Comparison of ENCODE assay signal across 2 cellular contexts in the genomic region with DNA sequence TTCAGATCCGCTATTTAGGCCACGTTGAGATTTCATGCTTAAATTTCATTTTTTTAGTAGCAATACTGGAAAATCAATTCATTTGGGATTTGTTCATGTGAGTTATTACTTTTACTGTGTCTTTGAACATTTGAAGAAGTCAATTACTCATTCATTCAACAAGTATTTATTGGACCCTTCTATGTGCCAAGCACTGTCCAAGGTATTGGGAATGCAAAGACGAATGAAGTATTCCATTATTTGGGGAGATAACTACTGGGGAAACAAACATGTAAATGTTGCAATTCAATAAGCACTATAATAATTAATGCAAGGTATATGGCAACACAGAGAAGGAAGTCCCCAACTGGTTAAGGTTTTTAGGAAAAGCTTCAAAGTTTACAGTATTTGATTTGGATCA.
TF ChIP-seq lines count a peak whose summit lies in the region.

No MANE protein-coding gene starts in this region.

TF ChIP-seq in A549, 52 proteins besides CTCF, POLR2A, EP300 and RAD21:
- TF ChIP-seq, protein P1, sequence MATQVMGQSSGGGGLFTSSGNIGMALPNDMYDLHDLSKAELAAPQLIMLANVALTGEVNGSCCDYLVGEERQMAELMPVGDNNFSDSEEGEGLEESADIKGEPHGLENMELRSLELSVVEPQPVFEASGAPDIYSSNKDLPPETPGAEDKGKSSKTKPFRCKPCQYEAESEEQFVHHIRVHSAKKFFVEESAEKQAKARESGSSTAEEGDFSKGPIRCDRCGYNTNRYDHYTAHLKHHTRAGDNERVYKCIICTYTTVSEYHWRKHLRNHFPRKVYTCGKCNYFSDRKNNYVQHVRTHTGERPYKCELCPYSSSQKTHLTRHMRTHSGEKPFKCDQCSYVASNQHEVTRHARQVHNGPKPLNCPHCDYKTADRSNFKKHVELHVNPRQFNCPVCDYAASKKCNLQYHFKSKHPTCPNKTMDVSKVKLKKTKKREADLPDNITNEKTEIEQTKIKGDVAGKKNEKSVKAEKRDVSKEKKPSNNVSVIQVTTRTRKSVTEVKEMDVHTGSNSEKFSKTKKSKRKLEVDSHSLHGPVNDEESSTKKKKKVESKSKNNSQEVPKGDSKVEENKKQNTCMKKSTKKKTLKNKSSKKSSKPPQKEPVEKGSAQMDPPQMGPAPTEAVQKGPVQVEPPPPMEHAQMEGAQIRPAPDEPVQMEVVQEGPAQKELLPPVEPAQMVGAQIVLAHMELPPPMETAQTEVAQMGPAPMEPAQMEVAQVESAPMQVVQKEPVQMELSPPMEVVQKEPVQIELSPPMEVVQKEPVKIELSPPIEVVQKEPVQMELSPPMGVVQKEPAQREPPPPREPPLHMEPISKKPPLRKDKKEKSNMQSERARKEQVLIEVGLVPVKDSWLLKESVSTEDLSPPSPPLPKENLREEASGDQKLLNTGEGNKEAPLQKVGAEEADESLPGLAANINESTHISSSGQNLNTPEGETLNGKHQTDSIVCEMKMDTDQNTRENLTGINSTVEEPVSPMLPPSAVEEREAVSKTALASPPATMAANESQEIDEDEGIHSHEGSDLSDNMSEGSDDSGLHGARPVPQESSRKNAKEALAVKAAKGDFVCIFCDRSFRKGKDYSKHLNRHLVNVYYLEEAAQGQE (IDR thresholded peaks at IDR 0.05) = peak; percentile 42; the same call in 1 of the 2 replicates
- TF ChIP-seq MAFK (IDR thresholded peaks at IDR 0.05; ENCODE audit: partially characterized antibody) (no peak), ZNF302 (CRISPR knock-in tag; IDR thresholded peaks at IDR 0.05) (no peak), FOSB (CRISPR knock-in tag; IDR thresholded peaks at IDR 0.05) (no peak), HOXB5 (CRISPR knock-in tag; IDR thresholded peaks at IDR 0.05) (no peak), PHF8 (IDR thresholded peaks at IDR 0.05; ENCODE audit: borderline replicate concordance, low read depth) (no peak), HEYL (CRISPR knock-in tag; IDR thresholded peaks at IDR 0.05) (no peak), NFE2L2 (conservative IDR thresholded peaks at IDR 0.05; ENCODE audit: low read length) (no peak)
- TF ChIP-seq, protein P2, sequence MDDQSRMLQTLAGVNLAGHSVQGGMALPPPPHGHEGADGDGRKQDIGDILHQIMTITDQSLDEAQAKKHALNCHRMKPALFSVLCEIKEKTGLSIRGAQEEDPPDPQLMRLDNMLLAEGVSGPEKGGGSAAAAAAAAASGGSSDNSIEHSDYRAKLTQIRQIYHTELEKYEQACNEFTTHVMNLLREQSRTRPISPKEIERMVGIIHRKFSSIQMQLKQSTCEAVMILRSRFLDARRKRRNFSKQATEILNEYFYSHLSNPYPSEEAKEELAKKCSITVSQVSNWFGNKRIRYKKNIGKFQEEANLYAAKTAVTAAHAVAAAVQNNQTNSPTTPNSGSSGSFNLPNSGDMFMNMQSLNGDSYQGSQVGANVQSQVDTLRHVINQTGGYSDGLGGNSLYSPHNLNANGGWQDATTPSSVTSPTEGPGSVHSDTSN (IDR thresholded peaks at IDR 0.05) = no peak

TF ChIP-seq in HCT116, 20 proteins besides CTCF, POLR2A, EP300 and RAD21:
- TF ChIP-seq, protein P1 (IDR thresholded peaks at IDR 0.05; ENCODE audit: low read depth) = 0 out of 2 replicates have a peak, but pooled peaks have one; percentile 8
- TF ChIP-seq, protein P3, sequence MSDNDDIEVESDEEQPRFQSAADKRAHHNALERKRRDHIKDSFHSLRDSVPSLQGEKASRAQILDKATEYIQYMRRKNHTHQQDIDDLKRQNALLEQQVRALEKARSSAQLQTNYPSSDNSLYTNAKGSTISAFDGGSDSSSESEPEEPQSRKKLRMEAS (IDR thresholded peaks at IDR 0.05) = no peak
- TF ChIP-seq ZFX (IDR thresholded peaks at IDR 0.05) = no peak
